27 cellular contexts compared by ENCODE assay signal in the genomic region with DNA sequence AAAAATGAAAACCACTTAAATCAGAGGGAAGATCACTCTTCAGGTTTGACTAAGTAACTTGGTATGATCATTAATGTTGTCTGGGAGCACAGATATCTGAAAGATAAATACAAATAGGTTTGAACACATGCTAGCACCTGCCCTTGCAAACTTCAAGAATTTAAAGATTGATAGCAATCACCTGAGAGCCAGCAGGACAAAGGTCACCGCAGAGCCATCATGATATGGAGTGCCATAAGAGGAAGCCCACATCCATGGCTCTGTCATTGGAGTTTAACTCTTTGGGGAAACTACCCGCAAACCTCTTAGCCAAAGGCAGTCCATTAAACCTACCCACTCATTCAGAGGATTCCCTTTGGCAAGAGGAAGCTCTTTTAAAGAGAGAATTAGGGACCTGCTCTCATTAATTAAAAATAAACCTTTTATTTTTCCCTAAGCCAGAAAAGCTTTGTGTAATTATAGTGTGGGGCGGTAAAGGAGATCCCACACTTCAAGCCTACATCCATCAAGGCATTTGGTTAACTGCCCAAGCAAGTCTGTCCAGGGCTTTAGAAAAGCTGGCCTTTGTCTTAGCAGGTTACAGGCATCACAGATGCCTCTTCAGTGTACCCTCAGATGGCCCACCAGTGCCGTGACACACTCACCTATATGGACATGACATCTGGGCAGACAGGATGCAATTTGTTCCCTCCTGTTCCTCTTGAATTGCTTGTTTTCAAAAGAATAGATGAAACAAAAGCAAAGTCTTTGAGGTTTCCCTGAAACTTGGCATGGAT.
DNase-seq lines count a peak whose midpoint lies in the region; ATAC-seq and TF ChIP-seq lines count a peak whose summit lies in the region.
"Had no signal": no experiment of that assay in that cellular context is flagged by ENCODE, and none has a peak within 500 bp of the region (broad histone marks: within the 10 kb centered on the region; RNA-seq: fewer than 3 reads in every experiment).

No MANE protein-coding gene starts in this region.

- H3K4me3 ChIP-seq in PC-9 = no peak overlapping the region
- H3K4me3 ChIP-seq in esophagus squamous epithelium = no peak overlapping the region
- H3K4me3 ChIP-seq in thyroid gland (replicated peaks in 1 of 3) = no peak overlapping the region
- H3K4me3 ChIP-seq: BLaER1 treated with 17β-estradiol and CSF1 and Interleukin-3, amounts not matched to agents 10 nM and 100 nM; dorsolateral prefrontal cortex; lung; right atrium auricular region; spleen; upper lobe of right lung had no signal

- no peaks in the 10 kb centered on the region for H3F3A ChIP-seq in PC-9 (ENCODE audit: insufficient read depth, low read depth)

- TF ChIP-seq CTCF in PC-9 (conservative IDR thresholded peaks at IDR 0.05) = no peak
- no peak for TF ChIP-seq CTCF in esophagus squamous epithelium (IDR thresholded peaks at IDR 0.05)
- TF ChIP-seq CTCF in thyroid gland (IDR thresholded peaks at IDR 0.05) = no peak

- ATAC-seq in Right ventricle myocardium superior (ENCODE audit: poor library complexity) (peak; percentile 25), GM21717 (IDR thresholded peaks at IDR 0.05; ENCODE audit: unreplicated experiment) (no peak), HG02884 (IDR thresholded peaks at IDR 0.05; ENCODE audit: unreplicated experiment) (no peak)

- H3K27ac ChIP-seq in PC-9 (no peak overlapping the region), esophagus squamous epithelium (peak overlapping the region; percentile 6 to 71 (median 59)), thyroid gland (peak overlapping the region; percentile 65 to 98 (median 81))
- H3K27ac ChIP-seq: BLaER1 treated with 17β-estradiol and CSF1 and Interleukin-3, amounts not matched to agents 10 nM and 100 nM; KMS-11; parathyroid adenoma; right atrium auricular region; spleen; upper lobe of right lung; VCaP had no signal

- no peaks in the 10 kb centered on the region for H4K20me1 ChIP-seq in PC-9 (ENCODE audit: insufficient read depth)

- peaks cover 9% of the 10 kb centered on the region; the same call in 1 of the 2 replicates for H3K79me2 ChIP-seq in PC-9 (ENCODE audit: low read depth)
- H3K79me2 ChIP-seq: parathyroid adenoma had no signal

- TF ChIP-seq POLR2A in esophagus squamous epithelium (IDR thresholded peaks at IDR 0.05) (no peak), thyroid gland (IDR thresholded peaks at IDR 0.05) (no peak)

- 40 to 56% methylated on average over 4 of the region's 4 CpGs for WGBS in esophagus squamous epithelium, 2 donors
- 60 to 67% methylated on average over 4 of the region's 4 CpGs for WGBS in thyroid gland, 2 donors

- H2AFZ ChIP-seq in PC-9 = no peak overlapping the region
- H2AFZ ChIP-seq: parathyroid adenoma had no signal

- CTCF ChIA-PET in PC-9 (lab: Charles Lee) = no interaction called here

- POLR2A ChIA-PET in PC-9 (lab: Charles Lee; ENCODE audit: unreplicated experiment) = interaction anchor here (0.6 kb wide), 1 partner anchor 17 kb away, joined by 4 read pairs; no protein-coding TSS in a partner anchor

- peaks cover 23% of the 10 kb centered on the region for H3K4me1 ChIP-seq in PC-9 (replicated peaks; ENCODE audit: insufficient read depth)
- peaks cover 17 to 65% (median 43%) of the 10 kb centered on the region in 3 donors for H3K4me1 ChIP-seq in esophagus squamous epithelium
- H3K4me1 ChIP-seq in thyroid gland = peaks cover 50 to 75% of the 10 kb centered on the region in 2 donors
- H3K4me1 ChIP-seq: parathyroid adenoma had no signal

- H3K9me3 ChIP-seq in PC-9 (ENCODE audit: insufficient read depth, low read depth) (no peaks in the 10 kb centered on the region; the same call in 1 of the 2 replicates), esophagus squamous epithelium (no peaks in the 10 kb centered on the region), thyroid gland (no peaks in the 10 kb centered on the region)
- H3K9me3 ChIP-seq: BLaER1 treated with 17β-estradiol and CSF1 and Interleukin-3, amounts not matched to agents 10 nM and 100 nM; right atrium auricular region; spleen; upper lobe of right lung had no signal

- no peaks in the 10 kb centered on the region for H3K36me3 ChIP-seq in PC-9 (ENCODE audit: low read depth)
- H3K36me3 ChIP-seq in esophagus squamous epithelium = no peaks in the 10 kb centered on the region
- H3K36me3 ChIP-seq in thyroid gland = no peaks in the 10 kb centered on the region
- H3K36me3 ChIP-seq: BLaER1 treated with 17β-estradiol and CSF1 and Interleukin-3, amounts not matched to agents 10 nM and 100 nM; right atrium auricular region; spleen; upper lobe of right lung had no signal

- intact Hi-C loops in Right ventricle myocardium superior (cut with DNase I) = no loop called here
- intact Hi-C loops in cardiac septum (cut with DNase I) = no loop called here
- intact Hi-C loops in PC-9 (cut with micrococcal nuclease; ENCODE audit: unreplicated experiment) = no loop called here
- intact Hi-C loops in esophagus squamous epithelium (cut with DNase I) = no loop called here
- intact Hi-C loops in thyroid gland (cut with DNase I) = no loop called here

- no peaks in the 10 kb centered on the region for H3K9me2 ChIP-seq in PC-9 (ENCODE audit: insufficient read depth)

- peak overlapping the region; percentile 41; the same call in 1 of the 2 replicates for H3K4me2 ChIP-seq in PC-9
- H3K4me2 ChIP-seq: KMS-11 had no signal

- H3K27me3 ChIP-seq in PC-9 (ENCODE audit: insufficient read depth, low read depth) = no peaks in the 10 kb centered on the region
- H3K27me3 ChIP-seq in esophagus squamous epithelium = no peaks in the 10 kb centered on the region
- H3K27me3 ChIP-seq in thyroid gland = no peaks in the 10 kb centered on the region
- H3K27me3 ChIP-seq: BLaER1 treated with 17β-estradiol and CSF1 and Interleukin-3, amounts not matched to agents 10 nM and 100 nM; dorsolateral prefrontal cortex; right atrium auricular region; spleen; upper lobe of right lung had no signal

- no TSS peak for BruUV-seq in PC-9 (replicated peaks; lab: Mats Ljungman, UMichigan)

- DNase-seq in Right ventricle myocardium superior (no peak), cardiac septum (ENCODE audit: low spot score) (no peak), PC-9 (no peak), esophagus squamous epithelium (lab: John Stamatoyannopoulos, UW) (no peak), thyroid gland (no peak), NCI-H69 (lab: John Stamatoyannopoulos, UW) (no peak)
- DNase-seq: activated CD4-positive, alpha-beta T cell treated with anti-CD3 and anti-CD28 coated beads for 48 hours; activated CD8-positive, alpha-beta memory T cell treated with anti-CD3 and anti-CD28 coated beads for 24 hours; activated effector memory CD4-positive, alpha-beta T cell treated with anti-CD3 and anti-CD28 coated beads, Interleukin-2, amount 50 U/mL, for 16 hours; activated naive CD8-positive, alpha-beta T cell treated with anti-CD3 and anti-CD28 coated beads for 36 hours; activated T-cell treated with anti-CD3 and anti-CD28 coated beads, Interleukin-2, amount 50 U/mL, for 1 hour; DND-41; dorsolateral prefrontal cortex; kidney; NCI-H1694 treated with DMSO at 0.1 percent for 48 hours; spleen; stimulated activated CD4-positive, alpha-beta T cell treated with anti-CD3 and anti-CD28 coated beads, Interleukin-2, amount 100 ng/mL, for 48 hours; T-helper 2 cell; upper lobe of right lung had no signal
